ENCODE assay signal across 1 cellular context in genomic region chr5:157290981-157291711, GRCh38.
TF ChIP-seq lines count a peak whose summit lies in the region.

No MANE protein-coding gene starts in this region.

TF ChIP-seq in HepG2, 621 proteins besides CTCF, POLR2A, EP300 and RAD21 (continued from another document and continues in another):
- TF ChIP-seq AHDC1 (CRISPR knock-in tag; IDR thresholded peaks at IDR 0.05; ENCODE audit: borderline replicate concordance) (peak; percentile 97), ZNF720 (CRISPR knock-in tag; IDR thresholded peaks at IDR 0.05) (no peak), PTBP1 (IDR thresholded peaks at IDR 0.05; ENCODE audit: low read depth, low read length, poor library complexity, severe bottlenecking) (no peak), ZNF550 (CRISPR knock-in tag; IDR thresholded peaks at IDR 0.05; ENCODE audit: borderline replicate concordance) (no peak), MAFK (conservative IDR thresholded peaks at IDR 0.05 in 1 of 2, IDR thresholded peaks at IDR 0.05 in 1 of 2; ENCODE audit: low read length in 2 of 2) (no peak), RARG (CRISPR knock-in tag; IDR thresholded peaks at IDR 0.05; ENCODE audit: low read depth) (no peak), THRA (CRISPR knock-in tag; IDR thresholded peaks at IDR 0.05; ENCODE audit: borderline replicate concordance) (peak; percentile 77), PHF20 (CRISPR knock-in tag; IDR thresholded peaks at IDR 0.05) (peak; percentile 54), TEAD3 (CRISPR knock-in tag; optimal IDR thresholded peaks at IDR 0.05; ENCODE audit: borderline replicate concordance) (peak; percentile 99), ZNF549 (CRISPR knock-in tag; IDR thresholded peaks at IDR 0.05) (no peak), CAMTA2 (CRISPR knock-in tag; IDR thresholded peaks at IDR 0.05; ENCODE audit: borderline replicate concordance) (no peak), ZFAT (CRISPR knock-in tag; conservative IDR thresholded peaks at IDR 0.05) (no peak), ESRRA (CRISPR knock-in tag; IDR thresholded peaks at IDR 0.05; ENCODE audit: low read depth) (peak; percentile 67; the same call in 1 of the 2 replicates), ZFP62 (CRISPR knock-in tag; IDR thresholded peaks at IDR 0.05) (no peak), ZBTB37 (CRISPR knock-in tag; IDR thresholded peaks at IDR 0.05) (no peak), MLXIP (CRISPR knock-in tag; IDR thresholded peaks at IDR 0.05; ENCODE audit: borderline replicate concordance) (peak; percentile 94; the same call in 1 of the 2 replicates), MNT (IDR thresholded peaks at IDR 0.05) (peak; percentile 98), SMC3 (IDR thresholded peaks at IDR 0.05; ENCODE audit: low read length) (0 out of 2 replicates have a peak, but pooled peaks have one; percentile 26), KLF6 (CRISPR knock-in tag; IDR thresholded peaks at IDR 0.05) (peak; percentile 89), FOXA1 (IDR thresholded peaks at IDR 0.05) (no peak), FOXA1 (CRISPR knock-in tag; IDR thresholded peaks at IDR 0.05) (peak; percentile 65), NFE2L2 (IDR thresholded peaks at IDR 0.05; ENCODE audit: low read length) (no peak), CENPT (CRISPR knock-in tag; IDR thresholded peaks at IDR 0.05; ENCODE audit: low read depth) (no peak), ZNF230 (CRISPR knock-in tag; IDR thresholded peaks at IDR 0.05) (peak; percentile 82), ZNF576 (CRISPR knock-in tag; IDR thresholded peaks at IDR 0.05) (no peak), ZNF318 (CRISPR knock-in tag; IDR thresholded peaks at IDR 0.05) (peak; percentile 89; the same call in 1 of the 2 replicates), ZNF768 (CRISPR knock-in tag; IDR thresholded peaks at IDR 0.05) (no peak), KDM1A (CRISPR knock-in tag; IDR thresholded peaks at IDR 0.05) (peak; percentile 82; the same call in 1 of the 2 replicates), REPIN1 (CRISPR knock-in tag; IDR thresholded peaks at IDR 0.05; ENCODE audit: borderline replicate concordance, low read depth) (peak; percentile 90), ZNF326 (CRISPR knock-in tag; IDR thresholded peaks at IDR 0.05; ENCODE audit: borderline replicate concordance) (no peak), DR1 (CRISPR knock-in tag; IDR thresholded peaks at IDR 0.05) (no peak)
